In the genomic region with DNA sequence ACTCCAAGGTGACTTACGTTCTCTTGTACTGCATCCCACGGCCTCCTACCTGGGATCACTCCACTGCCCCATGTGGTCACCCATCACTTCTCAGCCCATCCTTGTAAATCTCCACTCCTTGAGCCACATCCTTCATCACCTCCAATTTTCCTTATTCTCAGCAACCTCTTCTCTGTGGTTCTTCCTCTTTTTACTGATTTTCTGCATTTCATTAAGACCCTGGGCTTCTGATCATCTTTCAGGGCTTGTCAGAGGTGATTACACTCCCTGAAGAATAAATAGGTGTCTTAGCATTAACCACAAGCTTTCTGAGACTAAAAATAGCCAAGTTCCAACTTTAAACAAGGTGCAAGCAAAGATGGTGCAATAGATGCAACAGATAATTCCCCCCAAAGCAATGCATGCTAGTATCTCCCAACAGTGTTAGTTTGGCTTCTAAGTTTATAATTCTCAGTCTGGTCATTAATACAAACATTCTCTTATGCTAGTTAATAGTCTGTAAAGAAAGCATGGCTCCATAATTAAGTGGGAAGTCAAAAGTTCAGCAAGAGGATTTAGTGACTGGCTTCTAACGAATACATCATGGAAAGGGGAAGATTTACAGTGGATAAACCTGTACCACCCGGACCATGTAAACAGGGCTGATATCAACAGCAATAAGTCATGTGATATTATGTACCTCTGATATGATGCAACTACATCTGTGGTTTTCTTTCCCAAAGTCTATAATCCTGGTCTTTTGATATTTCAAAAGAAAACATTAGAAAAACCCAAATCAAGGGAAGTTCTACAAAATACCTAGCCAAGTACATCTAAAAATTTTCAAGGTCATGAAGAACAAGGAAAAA, we compare ENCODE assay signal across 1 cellular context.
TF ChIP-seq lines count a peak whose summit lies in the region.

No MANE protein-coding gene starts in this region.

TF ChIP-seq in K562, 482 proteins besides CTCF, POLR2A, EP300 and RAD21 (continued from another document):
- TF ChIP-seq ZNF318 (IDR thresholded peaks at IDR 0.05; ENCODE audit: borderline replicate concordance in 1 of 2, low read depth in 1 of 2) (no peak), FOXA3 (CRISPR knock-in tag; conservative IDR thresholded peaks at IDR 0.05 in 1 of 2, IDR thresholded peaks at IDR 0.05 in 1 of 2) (no peak), FOXJ2 (tag; IDR thresholded peaks at IDR 0.05) (peak; percentile 54; the same call in 1 of the 2 replicates), FIP1L1 (IDR thresholded peaks at IDR 0.05; ENCODE audit: low read depth, low read length, poor library complexity, severe bottlenecking) (no peak), ATF7 (IDR thresholded peaks at IDR 0.05) (no peak), PRMT5 (CRISPR knock-in tag; IDR thresholded peaks at IDR 0.05) (no peak), FOXK1 (CRISPR knock-in tag; IDR thresholded peaks at IDR 0.05; ENCODE audit: borderline replicate concordance) (no peak), ZEB2 (IDR thresholded peaks at IDR 0.05) (0 out of 2 replicates have a peak, but pooled peaks have one; percentile 65), TOE1 (IDR thresholded peaks at IDR 0.05; ENCODE audit: borderline replicate concordance) (peak; percentile 65; the same call in 1 of the 2 replicates), TOE1 (CRISPR knock-in tag; IDR thresholded peaks at IDR 0.05; ENCODE audit: borderline replicate concordance, low read depth) (no peak), SNIP1 (IDR thresholded peaks at IDR 0.05; ENCODE audit: low read depth) (no peak), EWSR1 (IDR thresholded peaks at IDR 0.05; ENCODE audit: borderline replicate concordance, low read depth, partially characterized antibody) (no peak), MEF2A (IDR thresholded peaks at IDR 0.05; ENCODE audit: control insufficient read depth, low read depth, low read length) (peak; percentile 40; the same call in 1 of the 2 replicates), KDM1A (IDR thresholded peaks at IDR 0.05) (peak in 1 of 2 experiments; percentile 53; a peak in 2 of 4 replicates), ZNF644 (tag; IDR thresholded peaks at IDR 0.05; ENCODE audit: low read depth) (no peak), CAMTA2 (CRISPR knock-in tag; conservative IDR thresholded peaks at IDR 0.05) (no peak), ZNF609 (CRISPR knock-in tag; IDR thresholded peaks at IDR 0.05; ENCODE audit: borderline replicate concordance) (no peak), PYGO2 (tag; IDR thresholded peaks at IDR 0.05) (no peak), PTRF (tag; IDR thresholded peaks at IDR 0.05) (no peak), ETV5 (CRISPR knock-in tag; IDR thresholded peaks at IDR 0.05; ENCODE audit: low read depth) (no peak), ELF1 (tag; IDR thresholded peaks at IDR 0.05) (no peak)
- TF ChIP-seq, protein P1, sequence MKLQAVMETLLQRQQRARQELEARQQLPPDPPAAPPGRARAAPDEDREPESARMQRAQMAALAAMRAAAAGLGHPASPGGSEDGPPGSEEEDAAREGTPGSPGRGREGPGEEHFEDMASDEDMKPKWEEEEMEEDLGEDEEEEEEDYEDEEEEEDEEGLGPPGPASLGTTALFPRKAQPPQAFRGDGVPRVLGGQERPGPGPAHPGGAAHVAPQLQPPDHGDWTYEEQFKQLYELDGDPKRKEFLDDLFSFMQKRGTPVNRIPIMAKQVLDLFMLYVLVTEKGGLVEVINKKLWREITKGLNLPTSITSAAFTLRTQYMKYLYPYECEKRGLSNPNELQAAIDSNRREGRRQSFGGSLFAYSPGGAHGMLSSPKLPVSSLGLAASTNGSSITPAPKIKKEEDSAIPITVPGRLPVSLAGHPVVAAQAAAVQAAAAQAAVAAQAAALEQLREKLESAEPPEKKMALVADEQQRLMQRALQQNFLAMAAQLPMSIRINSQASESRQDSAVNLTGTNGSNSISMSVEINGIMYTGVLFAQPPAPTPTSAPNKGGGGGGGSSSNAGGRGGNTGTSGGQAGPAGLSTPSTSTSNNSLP (IDR thresholded peaks at IDR 0.05; ENCODE audit: borderline replicate concordance, low read depth, low read length), result no peak
- TF ChIP-seq, protein P2, sequence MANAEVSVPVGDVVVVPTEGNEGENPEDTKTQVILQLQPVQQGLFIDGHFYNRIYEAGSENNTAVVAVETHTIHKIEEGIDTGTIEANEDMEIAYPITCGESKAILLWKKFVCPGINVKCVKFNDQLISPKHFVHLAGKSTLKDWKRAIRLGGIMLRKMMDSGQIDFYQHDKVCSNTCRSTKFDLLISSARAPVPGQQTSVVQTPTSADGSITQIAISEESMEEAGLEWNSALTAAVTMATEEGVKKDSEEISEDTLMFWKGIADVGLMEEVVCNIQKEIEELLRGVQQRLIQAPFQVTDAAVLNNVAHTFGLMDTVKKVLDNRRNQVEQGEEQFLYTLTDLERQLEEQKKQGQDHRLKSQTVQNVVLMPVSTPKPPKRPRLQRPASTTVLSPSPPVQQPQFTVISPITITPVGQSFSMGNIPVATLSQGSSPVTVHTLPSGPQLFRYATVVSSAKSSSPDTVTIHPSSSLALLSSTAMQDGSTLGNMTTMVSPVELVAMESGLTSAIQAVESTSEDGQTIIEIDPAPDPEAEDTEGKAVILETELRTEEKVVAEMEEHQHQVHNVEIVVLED (CRISPR knock-in tag; IDR thresholded peaks at IDR 0.05), result no peak
- TF ChIP-seq, protein P3, sequence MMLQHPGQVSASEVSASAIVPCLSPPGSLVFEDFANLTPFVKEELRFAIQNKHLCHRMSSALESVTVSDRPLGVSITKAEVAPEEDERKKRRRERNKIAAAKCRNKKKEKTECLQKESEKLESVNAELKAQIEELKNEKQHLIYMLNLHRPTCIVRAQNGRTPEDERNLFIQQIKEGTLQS (IDR thresholded peaks at IDR 0.05), result peak; percentile 71
- TF ChIP-seq, protein P3 (CRISPR knock-in tag; conservative IDR thresholded peaks at IDR 0.05), result no peak
